In genomic region chr2:149329068-149329467, GRCh38 we compare ENCODE assay signal across 8 cellular contexts. TPM values are rescaled to one million over a fixed set of nuclear protein-coding genes. Genes with fewer than 3 reads are reported as not detected.
DNase-seq lines count a peak whose midpoint lies in the region; ATAC-seq and TF ChIP-seq lines count a peak whose summit lies in the region.

No MANE protein-coding gene starts in this region.

- H3K79me2 ChIP-seq in parathyroid adenoma = no peaks in the 10 kb centered on the region

- no peak overlapping the region for H3K4me2 ChIP-seq in parathyroid adenoma (ENCODE audit: low read length)

- H3K27ac Mint-ChIP-seq in activated CD4-positive, alpha-beta T cell treated with anti-CD3 and anti-CD28 coated beads, Interleukin-2, amount 10 ng/mL, durations not matched to agents 24 days and 14 days = no peak overlapping the region

- no peak overlapping the region for H3K4me3 Mint-ChIP-seq in activated CD4-positive, alpha-beta T cell treated with anti-CD3 and anti-CD28 coated beads, Interleukin-2, amount 10 ng/mL, durations not matched to agents 24 days and 14 days

- H3K36me3 Mint-ChIP-seq in activated CD4-positive, alpha-beta T cell treated with anti-CD3 and anti-CD28 coated beads, Interleukin-2, amount 10 ng/mL, durations not matched to agents 24 days and 14 days (ENCODE audit: low read depth) = no peaks in the 10 kb centered on the region

- H3K4me1 ChIP-seq in duodenal mucosa (ENCODE audit: control insufficient read depth in 1 of 2, insufficient read depth in 2 of 2, low read length in 2 of 2) (peaks cover 0 to 8% of the 10 kb centered on the region in 2 donors), parathyroid adenoma (peaks cover 9% of the 10 kb centered on the region), heart right ventricle (peaks cover 0 to 17% (median 9%) of the 10 kb centered on the region in 9 donors)

- H3K9ac ChIP-seq in duodenal mucosa (ENCODE audit: low read depth in 1 of 2, low read length in 2 of 2) = peak overlapping the region in 1 of 2 donors; percentile 54
- H3K9ac ChIP-seq in parathyroid adenoma = no peak overlapping the region

- peaks cover 3% of the 10 kb centered on the region for H3K9me3 Mint-ChIP-seq in activated CD4-positive, alpha-beta T cell treated with anti-CD3 and anti-CD28 coated beads, Interleukin-2, amount 10 ng/mL, durations not matched to agents 24 days and 14 days

- H3K27me3 ChIP-seq in duodenal mucosa (ENCODE audit: control insufficient read depth in 1 of 2, insufficient read depth in 2 of 2, low read length in 2 of 2) = peaks cover 3% of the 10 kb centered on the region in 2 donors
- no peaks in the 10 kb centered on the region for H3K27me3 ChIP-seq in parathyroid adenoma (ENCODE audit: control insufficient read depth, insufficient read depth, low read length)
- H3K27me3 ChIP-seq in heart right ventricle = peaks cover 0 to 69% (median 40%) of the 10 kb centered on the region in 7 donors

- H3K36me3 ChIP-seq in duodenal mucosa (ENCODE audit: control insufficient read depth in 1 of 2, insufficient read depth in 2 of 2, low read length in 2 of 2) (no peaks in the 10 kb centered on the region), parathyroid adenoma (ENCODE audit: control insufficient read depth, insufficient read depth, low read length) (no peaks in the 10 kb centered on the region), heart right ventricle (no peaks in the 10 kb centered on the region)

- peak; percentile 21 for TF ChIP-seq CTCF in GM12865 (IDR thresholded peaks at IDR 0.05; ENCODE audit: insufficient read depth, low read depth, low read length, missing control alignments)
- TF ChIP-seq CTCF in parathyroid adenoma (IDR thresholded peaks at IDR 0.05) = peak; percentile 8
- TF ChIP-seq CTCF in heart right ventricle (IDR thresholded peaks at IDR 0.05) = peak in 2 of 9 donors; percentile 11 to 21

- H3K4me1 Mint-ChIP-seq in activated CD4-positive, alpha-beta T cell treated with anti-CD3 and anti-CD28 coated beads, Interleukin-2, amount 10 ng/mL, durations not matched to agents 24 days and 14 days = no peaks in the 10 kb centered on the region

- intact Hi-C loops in activated CD4-positive, alpha-beta T cell treated with anti-CD3 and anti-CD28 coated beads, Interleukin-2, amount 10 ng/mL, durations not matched to agents 24 days and 14 days (cut with micrococcal nuclease) = no loop called here
- intact Hi-C loops in heart right ventricle (cut with DNase I) = no loop called here

- no peak for ATAC-seq in heart right ventricle
- no peak for ATAC-seq in GM19035 (IDR thresholded peaks at IDR 0.05; ENCODE audit: unreplicated experiment)

- H3K27me3 Mint-ChIP-seq in activated CD4-positive, alpha-beta T cell treated with anti-CD3 and anti-CD28 coated beads, Interleukin-2, amount 10 ng/mL, durations not matched to agents 24 days and 14 days = peaks cover 47% of the 10 kb centered on the region

- H3K9me3 ChIP-seq in duodenal mucosa (ENCODE audit: control insufficient read depth in 1 of 2, low read length in 2 of 2) (no peaks in the 10 kb centered on the region), parathyroid adenoma (ENCODE audit: control insufficient read depth, low read length) (no peaks in the 10 kb centered on the region), heart right ventricle (peaks cover 0 to 14% (median 0%) of the 10 kb centered on the region in 11 donors)

- peak overlapping the region; percentile 98 for H2AFZ ChIP-seq in parathyroid adenoma

- peak; percentile 41 for DNase-seq in GM12865 (ENCODE audit: low read depth)
- DNase-seq in NCI-H1694 treated with DMSO at 0.1 percent for 48 hours (lab: John Stamatoyannopoulos, UW) = peak; percentile 40
- DNase-seq in activated effector memory CD4-positive, alpha-beta T cell treated with Interleukin-2 at 50 U/mL for 16 hours = no peak
- DNase-seq in activated CD4-positive, alpha-beta T cell treated with anti-CD3 and anti-CD28 coated beads, Interleukin-2, amount 10 ng/mL, durations not matched to agents 24 days and 14 days = no peak
- DNase-seq in heart right ventricle = no peak

- H3K27ac ChIP-seq in duodenal mucosa (ENCODE audit: low read depth, low read length) = no peak overlapping the region
- no peak overlapping the region for H3K27ac ChIP-seq in parathyroid adenoma
- H3K27ac ChIP-seq in heart right ventricle = no peak overlapping the region

- 28 to 31% methylated on average over 8 of the region's 8 CpGs for WGBS in heart right ventricle, 2 donors

- peak overlapping the region; percentile 84 for H3K4me3 ChIP-seq in GM12865 (ENCODE audit: low read depth, low read length)
- H3K4me3 ChIP-seq in duodenal mucosa (ENCODE audit: low read depth in 1 of 2, low read length in 2 of 2) = peak overlapping the region; percentile 80 to 85
- no peak overlapping the region for H3K4me3 ChIP-seq in parathyroid adenoma (ENCODE audit: low read depth, low read length)
- H3K4me3 ChIP-seq in heart right ventricle = peak overlapping the region in 2 of 10 donors; percentile 63 to 65

RNA-seq across cellular contexts. Expression of gene LYPD6, which starts 1.3 kb away (rescaled TPM):
- total RNA-seq in activated CD4-positive, alpha-beta T cell treated with anti-CD3 and anti-CD28 coated beads, Interleukin-2, amount 10 ng/mL, durations not matched to agents 24 days and 14 days = not detected in 2 replicates
- total RNA-seq in heart right ventricle = under 1 TPM in 9 of 10 donors, not detected in 1; 0.12 to 0.55 (median 0.15) TPM
- under 1 TPM; 0.06 to 0.15 TPM for polyA plus RNA-seq in heart right ventricle

Comparison
In these comparisons a context has a peak if more than half of its experiments do, and no peak if none do; other contexts are left out.
1. DNase-seq: peak in GM12865 (single experiment) and NCI-H1694 treated with DMSO at 0.1 percent for 48 hours (single experiment); none in activated effector memory CD4-positive, alpha-beta T cell treated with Interleukin-2 at 50 U/mL for 16 hours (single experiment), activated CD4-positive, alpha-beta T cell treated with anti-CD3 and anti-CD28 coated beads, Interleukin-2, amount 10 ng/mL, durations not matched to agents 24 days and 14 days (single experiment) and heart right ventricle (0 of 2).